ENCODE assay signal across 18 cellular contexts in the genomic region with DNA sequence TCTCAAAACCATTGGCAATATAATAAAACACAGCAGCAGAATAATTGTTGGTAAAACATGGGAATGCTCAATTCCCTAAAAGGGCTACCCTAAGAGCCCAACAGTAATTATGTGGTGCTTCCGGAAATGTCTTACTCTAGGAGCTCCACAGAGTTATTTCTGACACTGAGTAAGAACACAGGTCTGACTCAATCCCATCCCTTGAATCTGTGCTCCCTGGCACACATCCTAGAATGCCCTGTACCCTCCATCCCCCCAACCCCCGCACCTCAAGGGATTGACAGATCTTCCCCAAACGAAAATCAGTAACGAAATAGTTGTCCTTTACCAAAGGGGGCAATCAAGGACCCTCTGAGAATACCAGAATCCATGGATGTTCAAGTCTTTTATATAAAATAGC.
"Had no signal": no experiment of that assay in that cellular context is flagged by ENCODE, and none has a peak within 500 bp of the region (broad histone marks: within the 10 kb centered on the region; RNA-seq: fewer than 3 reads in every experiment).

No MANE protein-coding gene starts in this region.

- H3K4me1 Mint-ChIP-seq: naive thymus-derived CD8-positive, alpha-beta T cell; stimulated activated memory B cell treated with anti-CD40 and anti-IgM and Interleukin-4, amounts not matched to agents 10 μg/mL and 1 μg/mL and 100 μg/mL, for 72 hours had no signal

- H3K9me3 ChIP-seq: heart right ventricle, neutrophil, right lobe of liver, spleen, testis, tibial nerve had no signal

- DNase-seq: effector CD4-positive, alpha-beta T cell; heart right ventricle; hypothalamus; kidney glomerular epithelial cell; mammary epithelial cell; naive thymus-derived CD8-positive, alpha-beta T cell; posterior cingulate gyrus; right lobe of liver; spleen; stimulated activated CD4-positive, alpha-beta T cell treated with anti-CD3 and anti-CD28 coated beads, Interleukin-15, amount 100 ng/mL, for 24 hours; stimulated activated CD4-positive, alpha-beta T cell treated with anti-CD3 and anti-CD28 coated beads, Interleukin-1b, Interleukin-23, amount 100 ng/mL, for 48 hours; stimulated activated CD4-positive, alpha-beta T cell treated with anti-CD3 and anti-CD28 coated beads, Interleukin-4, amount 100 ng/mL, for 24 hours; testis had no signal

- H3K36me3 Mint-ChIP-seq: naive thymus-derived CD8-positive, alpha-beta T cell; stimulated activated memory B cell treated with anti-CD40 and anti-IgM and Interleukin-4, amounts not matched to agents 10 μg/mL and 1 μg/mL and 100 μg/mL, for 72 hours had no signal

- H3K27ac Mint-ChIP-seq: naive thymus-derived CD8-positive, alpha-beta T cell; stimulated activated memory B cell treated with anti-CD40 and anti-IgM and Interleukin-4, amounts not matched to agents 10 μg/mL and 1 μg/mL and 100 μg/mL, for 72 hours; stimulated activated naive CD8-positive, alpha-beta T cell treated with anti-CD3 and anti-CD28 coated beads, Interleukin-15, Interleukin-2, amounts not matched to agents 100 ng/mL and 50 ng/mL, for 24 hours had no signal

- H3K9me3 Mint-ChIP-seq: naive thymus-derived CD8-positive, alpha-beta T cell; stimulated activated naive CD8-positive, alpha-beta T cell treated with anti-CD3 and anti-CD28 coated beads, Interleukin-15, Interleukin-2, amounts not matched to agents 100 ng/mL and 50 ng/mL, for 24 hours had no signal

- H3K4me1 ChIP-seq: right lobe of liver, testis had no signal

- H3K4me3 Mint-ChIP-seq: naive thymus-derived CD8-positive, alpha-beta T cell; stimulated activated memory B cell treated with anti-CD40 and anti-IgM and Interleukin-4, amounts not matched to agents 10 μg/mL and 1 μg/mL and 100 μg/mL, for 72 hours; stimulated activated naive CD8-positive, alpha-beta T cell treated with anti-CD3 and anti-CD28 coated beads, Interleukin-15, Interleukin-2, amounts not matched to agents 100 ng/mL and 50 ng/mL, for 24 hours had no signal

- H3K36me3 ChIP-seq: neutrophil, right lobe of liver had no signal

- ATAC-seq: naive thymus-derived CD8-positive, alpha-beta T cell; right lobe of liver; stimulated activated memory B cell treated with anti-CD40 and anti-IgM and Interleukin-4, amounts not matched to agents 10 μg/mL and 1 μg/mL and 100 μg/mL, for 72 hours had no signal

- H3K4me3 ChIP-seq: coronary artery, heart right ventricle, right lobe of liver, spleen, testis, tibial nerve had no signal

- H3K27me3 ChIP-seq: heart right ventricle, neutrophil, right lobe of liver, spleen, testis, tibial nerve had no signal
